Comparison of ENCODE assay signal across 16 cellular contexts in genomic region chr15:98859149-98859548, GRCh38.
DNase-seq lines count a peak whose midpoint lies in the region; ATAC-seq and TF ChIP-seq lines count a peak whose summit lies in the region.
"Had no signal": no experiment of that assay in that cellular context is flagged by ENCODE, and none has a peak within 500 bp of the region (broad histone marks: within the 10 kb centered on the region; RNA-seq: fewer than 3 reads in every experiment).

No MANE protein-coding gene starts in this region.

- H3K9me3 ChIP-seq in lower lobe of right lung, result no peaks in the 10 kb centered on the region
- H3K9me3 ChIP-seq in upper lobe of right lung, result no peaks in the 10 kb centered on the region
- H3K9me3 ChIP-seq: pancreas had no signal

- H3K9me3 Mint-ChIP-seq in activated naive CD4-positive, alpha-beta T cell treated with anti-CD3 and anti-CD28 coated beads, Interleukin-2, amount 10 ng/mL, durations not matched to agents 7 days and 5 days, result no peaks in the 10 kb centered on the region
- H3K9me3 Mint-ChIP-seq in activated naive CD4-positive, alpha-beta T cell treated with anti-CD3 and anti-CD28 coated beads, Interleukin-2, amount 50 U/mL, for 72 hours, result no peaks in the 10 kb centered on the region

- DNase-seq in activated naive CD4-positive, alpha-beta T cell treated with anti-CD3 and anti-CD28 coated beads, Interleukin-2, amount 10 ng/mL, durations not matched to agents 7 days and 5 days, result no peak
- DNase-seq in activated naive CD4-positive, alpha-beta T cell treated with anti-CD3 and anti-CD28 coated beads, Interleukin-2, amount 50 U/mL, for 72 hours (ENCODE audit: low spot score in 2 of 2), result no peak
- peak; percentile 34 for DNase-seq in SHP77 treated with DMSO at 0.1 percent for 48 hours (lab: John Stamatoyannopoulos, UW)
- no peak for DNase-seq in lower lobe of right lung
- no peak for DNase-seq in upper lobe of right lung
- no peak for DNase-seq in NCI-H524 treated with DMSO at 0.1 percent for 48 hours (lab: John Stamatoyannopoulos, UW)
- no peak for DNase-seq in EL
- DNase-seq in amygdala (lab: John Stamatoyannopoulos, UW), result no peak
- DNase-seq: activated CD4-positive, alpha-beta T cell treated with anti-CD3 and anti-CD28 coated beads, Interleukin-2, amount 50 U/mL, for 1 hour; caudate nucleus; mesendoderm; NCI-H1105 treated with DMSO at 0.1 percent for 48 hours; NCI-H526; pancreas; RPMI8226; small intestine had no signal

- no peaks in the 10 kb centered on the region for H3K27me3 Mint-ChIP-seq in activated naive CD4-positive, alpha-beta T cell treated with anti-CD3 and anti-CD28 coated beads, Interleukin-2, amount 10 ng/mL, durations not matched to agents 7 days and 5 days

- no peaks in the 10 kb centered on the region for H3K27me3 ChIP-seq in lower lobe of right lung (ENCODE audit: low read depth)
- H3K27me3 ChIP-seq in upper lobe of right lung, result no peaks in the 10 kb centered on the region
- H3K27me3 ChIP-seq: pancreas had no signal

- H3K4me3 ChIP-seq in lower lobe of right lung, result no peak overlapping the region
- H3K4me3 ChIP-seq in upper lobe of right lung, result no peak overlapping the region
- H3K4me3 ChIP-seq: pancreas had no signal

- H3K27ac ChIP-seq in lower lobe of right lung (peak overlapping the region; percentile 66), upper lobe of right lung (peak overlapping the region; percentile 76)

- no peak for ATAC-seq in activated naive CD4-positive, alpha-beta T cell treated with anti-CD3 and anti-CD28 coated beads, Interleukin-2, amount 50 U/mL, for 72 hours
- ATAC-seq in lower lobe of right lung (peak; percentile 56 to 69), upper lobe of right lung (peak; percentile 49)

- peaks cover 34% of the 10 kb centered on the region for H3K4me1 ChIP-seq in lower lobe of right lung
- peaks cover 48% of the 10 kb centered on the region for H3K4me1 ChIP-seq in upper lobe of right lung

- TF ChIP-seq CTCF in lower lobe of right lung (IDR thresholded peaks at IDR 0.05) (no peak), upper lobe of right lung (IDR thresholded peaks at IDR 0.05) (no peak)

- peak overlapping the region; percentile 58 for H3K27ac Mint-ChIP-seq in activated naive CD4-positive, alpha-beta T cell treated with anti-CD3 and anti-CD28 coated beads, Interleukin-2, amount 10 ng/mL, durations not matched to agents 7 days and 5 days
- peak overlapping the region in 1 of 2 donors; percentile 80 for H3K27ac Mint-ChIP-seq in activated naive CD4-positive, alpha-beta T cell treated with anti-CD3 and anti-CD28 coated beads, Interleukin-2, amount 50 U/mL, for 72 hours

- CTCF ChIA-PET in activated naive CD4-positive, alpha-beta T cell treated with anti-CD3 and anti-CD28 coated beads, Interleukin-2, amount 10 ng/mL, durations not matched to agents 7 days and 5 days (lab: Charles Lee), result interaction anchor here (1.3 to 2.8 kb wide), 2 partner anchors 8 to 23 kb away, joined by 3 to 12 read pairs; no protein-coding TSS in a partner anchor

- intact Hi-C loops in lower lobe of right lung (cut with DNase I) (no loop called here), upper lobe of right lung (cut with DNase I) (no loop called here)

- peak overlapping the region; percentile 9 for H3K4me3 Mint-ChIP-seq in activated naive CD4-positive, alpha-beta T cell treated with anti-CD3 and anti-CD28 coated beads, Interleukin-2, amount 10 ng/mL, durations not matched to agents 7 days and 5 days

- H3K36me3 Mint-ChIP-seq in activated naive CD4-positive, alpha-beta T cell treated with anti-CD3 and anti-CD28 coated beads, Interleukin-2, amount 10 ng/mL, durations not matched to agents 7 days and 5 days, result no peaks in the 10 kb centered on the region
- H3K36me3 Mint-ChIP-seq in activated naive CD4-positive, alpha-beta T cell treated with anti-CD3 and anti-CD28 coated beads, Interleukin-2, amount 50 U/mL, for 72 hours, result no peaks in the 10 kb centered on the region

- peaks cover 49% of the 10 kb centered on the region for H3K4me1 Mint-ChIP-seq in activated naive CD4-positive, alpha-beta T cell treated with anti-CD3 and anti-CD28 coated beads, Interleukin-2, amount 10 ng/mL, durations not matched to agents 7 days and 5 days

- no peaks in the 10 kb centered on the region for H3K36me3 ChIP-seq in lower lobe of right lung
- no peaks in the 10 kb centered on the region for H3K36me3 ChIP-seq in upper lobe of right lung
- H3K36me3 ChIP-seq: pancreas had no signal

Comparison
In these comparisons a context has a peak if more than half of its experiments do, and no peak if none do; other contexts are left out.
1. ATAC-seq: peak in lower lobe of right lung (2 of 2) and upper lobe of right lung (single experiment); none in activated naive CD4-positive, alpha-beta T cell treated with anti-CD3 and anti-CD28 coated beads, Interleukin-2, amount 50 U/mL, for 72 hours (0 of 2).